In the genomic region with DNA sequence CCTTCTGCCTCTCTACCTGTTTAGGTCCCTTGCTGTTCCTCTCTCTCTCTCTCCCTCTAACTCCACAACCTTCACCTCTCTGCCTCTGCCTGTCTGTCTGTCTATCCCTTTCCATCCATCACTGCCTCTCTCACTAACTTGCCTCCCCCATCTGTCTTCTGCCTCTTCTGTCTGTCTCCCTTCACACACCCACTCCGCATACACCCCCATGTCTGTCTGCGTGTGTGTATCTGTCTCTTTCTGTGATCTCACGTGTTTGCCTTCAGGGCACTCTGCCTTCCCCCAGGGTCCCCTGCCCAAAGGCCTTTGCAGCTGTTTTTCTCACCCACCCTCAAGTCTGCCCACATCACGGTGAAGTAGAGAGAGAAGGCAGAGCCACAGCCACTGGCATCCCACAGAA, we compare ENCODE assay signal across 1 cellular context.
A peak's percentile ranks its signal among the peaks of the same experiment; 100 is the strongest.
TF ChIP-seq lines count a peak whose summit lies in the region.

No MANE protein-coding gene starts in this region.

TF ChIP-seq in HEK293, 187 proteins besides CTCF, POLR2A, EP300 and RAD21 (continued from another document):
- TF ChIP-seq, protein P1, sequence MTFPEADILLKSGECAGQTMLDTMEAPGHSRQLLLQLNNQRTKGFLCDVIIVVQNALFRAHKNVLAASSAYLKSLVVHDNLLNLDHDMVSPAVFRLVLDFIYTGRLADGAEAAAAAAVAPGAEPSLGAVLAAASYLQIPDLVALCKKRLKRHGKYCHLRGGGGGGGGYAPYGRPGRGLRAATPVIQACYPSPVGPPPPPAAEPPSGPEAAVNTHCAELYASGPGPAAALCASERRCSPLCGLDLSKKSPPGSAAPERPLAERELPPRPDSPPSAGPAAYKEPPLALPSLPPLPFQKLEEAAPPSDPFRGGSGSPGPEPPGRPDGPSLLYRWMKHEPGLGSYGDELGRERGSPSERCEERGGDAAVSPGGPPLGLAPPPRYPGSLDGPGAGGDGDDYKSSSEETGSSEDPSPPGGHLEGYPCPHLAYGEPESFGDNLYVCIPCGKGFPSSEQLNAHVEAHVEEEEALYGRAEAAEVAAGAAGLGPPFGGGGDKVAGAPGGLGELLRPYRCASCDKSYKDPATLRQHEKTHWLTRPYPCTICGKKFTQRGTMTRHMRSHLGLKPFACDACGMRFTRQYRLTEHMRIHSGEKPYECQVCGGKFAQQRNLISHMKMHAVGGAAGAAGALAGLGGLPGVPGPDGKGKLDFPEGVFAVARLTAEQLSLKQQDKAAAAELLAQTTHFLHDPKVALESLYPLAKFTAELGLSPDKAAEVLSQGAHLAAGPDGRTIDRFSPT (tag by site-specific recombination; IDR thresholded peaks at IDR 0.05), result no peak
- no peak for TF ChIP-seq ZNF133 (tag by site-specific recombination; IDR thresholded peaks at IDR 0.05)
- 0 out of 2 replicates have a peak, but pooled peaks have one; percentile 26 for TF ChIP-seq ZNF366 (tag by site-specific recombination; conservative IDR thresholded peaks at IDR 0.05)
- TF ChIP-seq ZNF239 (tag by site-specific recombination; IDR thresholded peaks at IDR 0.05), result no peak
- TF ChIP-seq, protein P2, sequence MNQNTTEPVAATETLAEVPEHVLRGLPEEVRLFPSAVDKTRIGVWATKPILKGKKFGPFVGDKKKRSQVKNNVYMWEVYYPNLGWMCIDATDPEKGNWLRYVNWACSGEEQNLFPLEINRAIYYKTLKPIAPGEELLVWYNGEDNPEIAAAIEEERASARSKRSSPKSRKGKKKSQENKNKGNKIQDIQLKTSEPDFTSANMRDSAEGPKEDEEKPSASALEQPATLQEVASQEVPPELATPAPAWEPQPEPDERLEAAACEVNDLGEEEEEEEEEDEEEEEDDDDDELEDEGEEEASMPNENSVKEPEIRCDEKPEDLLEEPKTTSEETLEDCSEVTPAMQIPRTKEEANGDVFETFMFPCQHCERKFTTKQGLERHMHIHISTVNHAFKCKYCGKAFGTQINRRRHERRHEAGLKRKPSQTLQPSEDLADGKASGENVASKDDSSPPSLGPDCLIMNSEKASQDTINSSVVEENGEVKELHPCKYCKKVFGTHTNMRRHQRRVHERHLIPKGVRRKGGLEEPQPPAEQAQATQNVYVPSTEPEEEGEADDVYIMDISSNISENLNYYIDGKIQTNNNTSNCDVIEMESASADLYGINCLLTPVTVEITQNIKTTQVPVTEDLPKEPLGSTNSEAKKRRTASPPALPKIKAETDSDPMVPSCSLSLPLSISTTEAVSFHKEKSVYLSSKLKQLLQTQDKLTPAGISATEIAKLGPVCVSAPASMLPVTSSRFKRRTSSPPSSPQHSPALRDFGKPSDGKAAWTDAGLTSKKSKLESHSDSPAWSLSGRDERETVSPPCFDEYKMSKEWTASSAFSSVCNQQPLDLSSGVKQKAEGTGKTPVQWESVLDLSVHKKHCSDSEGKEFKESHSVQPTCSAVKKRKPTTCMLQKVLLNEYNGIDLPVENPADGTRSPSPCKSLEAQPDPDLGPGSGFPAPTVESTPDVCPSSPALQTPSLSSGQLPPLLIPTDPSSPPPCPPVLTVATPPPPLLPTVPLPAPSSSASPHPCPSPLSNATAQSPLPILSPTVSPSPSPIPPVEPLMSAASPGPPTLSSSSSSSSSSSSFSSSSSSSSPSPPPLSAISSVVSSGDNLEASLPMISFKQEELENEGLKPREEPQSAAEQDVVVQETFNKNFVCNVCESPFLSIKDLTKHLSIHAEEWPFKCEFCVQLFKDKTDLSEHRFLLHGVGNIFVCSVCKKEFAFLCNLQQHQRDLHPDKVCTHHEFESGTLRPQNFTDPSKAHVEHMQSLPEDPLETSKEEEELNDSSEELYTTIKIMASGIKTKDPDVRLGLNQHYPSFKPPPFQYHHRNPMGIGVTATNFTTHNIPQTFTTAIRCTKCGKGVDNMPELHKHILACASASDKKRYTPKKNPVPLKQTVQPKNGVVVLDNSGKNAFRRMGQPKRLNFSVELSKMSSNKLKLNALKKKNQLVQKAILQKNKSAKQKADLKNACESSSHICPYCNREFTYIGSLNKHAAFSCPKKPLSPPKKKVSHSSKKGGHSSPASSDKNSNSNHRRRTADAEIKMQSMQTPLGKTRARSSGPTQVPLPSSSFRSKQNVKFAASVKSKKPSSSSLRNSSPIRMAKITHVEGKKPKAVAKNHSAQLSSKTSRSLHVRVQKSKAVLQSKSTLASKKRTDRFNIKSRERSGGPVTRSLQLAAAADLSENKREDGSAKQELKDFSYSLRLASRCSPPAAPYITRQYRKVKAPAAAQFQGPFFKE (tag by site-specific recombination; IDR thresholded peaks at IDR 0.05; ENCODE audit: borderline replicate concordance), result no peak
- no peak for TF ChIP-seq ZNF837 (tag by site-specific recombination; IDR thresholded peaks at IDR 0.05)
- peak; percentile 92 for TF ChIP-seq ZFHX2 (tag by site-specific recombination; conservative IDR thresholded peaks at IDR 0.05)
- TF ChIP-seq ZNF19 (tag by site-specific recombination; IDR thresholded peaks at IDR 0.05; ENCODE audit: low read depth), result no peak
- no peak for TF ChIP-seq ZNF157 (tag by site-specific recombination; IDR thresholded peaks at IDR 0.05)
- TF ChIP-seq ZNF155 (tag by site-specific recombination; IDR thresholded peaks at IDR 0.05), result no peak
- TF ChIP-seq, protein P3, sequence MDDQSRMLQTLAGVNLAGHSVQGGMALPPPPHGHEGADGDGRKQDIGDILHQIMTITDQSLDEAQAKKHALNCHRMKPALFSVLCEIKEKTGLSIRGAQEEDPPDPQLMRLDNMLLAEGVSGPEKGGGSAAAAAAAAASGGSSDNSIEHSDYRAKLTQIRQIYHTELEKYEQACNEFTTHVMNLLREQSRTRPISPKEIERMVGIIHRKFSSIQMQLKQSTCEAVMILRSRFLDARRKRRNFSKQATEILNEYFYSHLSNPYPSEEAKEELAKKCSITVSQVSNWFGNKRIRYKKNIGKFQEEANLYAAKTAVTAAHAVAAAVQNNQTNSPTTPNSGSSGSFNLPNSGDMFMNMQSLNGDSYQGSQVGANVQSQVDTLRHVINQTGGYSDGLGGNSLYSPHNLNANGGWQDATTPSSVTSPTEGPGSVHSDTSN (CRISPR knock-in tag; IDR thresholded peaks at IDR 0.05), result no peak
- no peak for TF ChIP-seq YY2 (tag by site-specific recombination; IDR thresholded peaks at IDR 0.05)
